Comparison of ENCODE assay signal across 8 cellular contexts in genomic region chr1:203324103-203325003, GRCh38. TPM values are rescaled to one million over a fixed set of nuclear protein-coding genes. Genes with fewer than 3 reads are reported as not detected.
DNase-seq lines count a peak whose midpoint lies in the region; TF ChIP-seq lines count a peak whose summit lies in the region.

No MANE protein-coding gene starts in this region.

- H3K79me2 ChIP-seq in hepatocyte, result no peaks in the 10 kb centered on the region

- H3K36me3 ChIP-seq in hepatocyte (replicated peaks; ENCODE audit: insufficient read depth, low read depth), result no peaks in the 10 kb centered on the region
- H3K36me3 ChIP-seq in suprapubic skin, result no peaks in the 10 kb centered on the region

- H3K4me3 ChIP-seq in hepatocyte, result no peak overlapping the region
- no peak overlapping the region for H3K4me3 ChIP-seq in suprapubic skin

- H3K4me1 ChIP-seq in hepatocyte (ENCODE audit: insufficient read depth), result peaks cover 72% of the 10 kb centered on the region
- peaks cover 85% of the 10 kb centered on the region for H3K4me1 ChIP-seq in suprapubic skin

- TF ChIP-seq EP300 in suprapubic skin (IDR thresholded peaks at IDR 0.05), result no peak

- WGBS in hepatocyte (ENCODE audit: low lambda C conversion rate, missing lambda C conversion rate), result 75% methylated on average over 15 of the region's 15 CpGs
- 72% methylated on average over 15 of the region's 15 CpGs for WGBS in suprapubic skin

- H2AFZ ChIP-seq in hepatocyte, result no peak overlapping the region

- DNase-seq in SIG-M5 treated with dmso at 0.1 percent for 504 hours (lab: John Stamatoyannopoulos, UW; ENCODE audit: unreplicated experiment), result peak; percentile 73
- no peak for DNase-seq in SIG-M5 (lab: John Stamatoyannopoulos, UW)
- peak; percentile 43 to 55 for DNase-seq in activated CD4-positive, alpha-beta T cell treated with anti-CD3 and anti-CD28 coated beads, Interleukin-2, amount 50 U/mL, for 48 hours
- no peak for DNase-seq in hepatocyte (ENCODE audit: low spot score)
- no peak for DNase-seq in suprapubic skin (ENCODE audit: low spot score in 2 of 2)
- no peak for DNase-seq in HCEC 1CT
- no peak for DNase-seq in OCI-M1 (lab: John Stamatoyannopoulos, UW)
- DNase-seq in NCI-H146 (lab: John Stamatoyannopoulos, UW), result no peak

- TF ChIP-seq CTCF in hepatocyte (IDR thresholded peaks at IDR 0.05; ENCODE audit: poor library complexity), result no peak
- no peak for TF ChIP-seq CTCF in suprapubic skin (IDR thresholded peaks at IDR 0.05)

- H3K4me2 ChIP-seq in hepatocyte, result no peak overlapping the region

- H3K9me3 ChIP-seq in hepatocyte (ENCODE audit: low read depth) (no peaks in the 10 kb centered on the region), suprapubic skin (no peaks in the 10 kb centered on the region)

- H3K9me2 ChIP-seq in hepatocyte (replicated peaks; ENCODE audit: insufficient read depth), result no peaks in the 10 kb centered on the region

- TF ChIP-seq POLR2A in suprapubic skin (IDR thresholded peaks at IDR 0.05), result no peak

- H3K27me3 ChIP-seq in hepatocyte (no peaks in the 10 kb centered on the region), suprapubic skin (no peaks in the 10 kb centered on the region)

- H3K27ac ChIP-seq in hepatocyte, result peak overlapping the region; percentile 92
- H3K27ac ChIP-seq in suprapubic skin, result peak overlapping the region; percentile 66

- no peaks in the 10 kb centered on the region for H4K20me1 ChIP-seq in hepatocyte (ENCODE audit: insufficient read depth, poor library complexity, severe bottlenecking)

RNA-seq across cellular contexts. Expression of gene BTG2, which starts 19.0 kb away (rescaled TPM):
- total RNA-seq in hepatocyte, result 192 and 197 TPM in 2 replicates
- 253 and 274 TPM in 2 replicates for polyA plus RNA-seq in hepatocyte
- total RNA-seq in suprapubic skin, result 100 to 1,000 TPM; 160 to 319 (median 193) TPM

RNA-seq across cellular contexts. Expression of gene FMOD, which starts 26.6 kb away (rescaled TPM):
- total RNA-seq in hepatocyte (118 and 132 TPM in 2 replicates), suprapubic skin (10 to 100 TPM; 13.3 to 36.6 (median 22.9) TPM)
- polyA plus RNA-seq in hepatocyte, result 125 and 161 TPM in 2 replicates

Comparison
In these comparisons a context has a peak if more than half of its experiments do, and no peak if none do; other contexts are left out.
1. DNase-seq: peak in SIG-M5 treated with dmso at 0.1 percent for 504 hours (single experiment) and activated CD4-positive, alpha-beta T cell treated with anti-CD3 and anti-CD28 coated beads, Interleukin-2, amount 50 U/mL, for 48 hours (2 of 2); none in SIG-M5 (single experiment), hepatocyte (single experiment), suprapubic skin (0 of 2), HCEC 1CT (single experiment), OCI-M1 (single experiment) and NCI-H146 (single experiment).